ENCODE assay signal across 21 cellular contexts in genomic region chr9:5561828-5562488, GRCh38. TPM values are rescaled to one million over a fixed set of nuclear protein-coding genes. Genes with fewer than 3 reads are reported as not detected.
"Had no signal": no experiment of that assay in that cellular context is flagged by ENCODE, and none has a peak within 500 bp of the region (broad histone marks: within the 10 kb centered on the region; RNA-seq: fewer than 3 reads in every experiment).

No MANE protein-coding gene starts in this region.

- H3K4me3 ChIP-seq: left ventricle myocardium inferior, lower lobe of right lung, pancreas, stomach, transverse colon had no signal

- H3K9me3 Mint-ChIP-seq: memory B cell, nephron had no signal

- H3K36me3 ChIP-seq: lower lobe of right lung, pancreas, stomach, thoracic aorta, transverse colon had no signal

- ATAC-seq: left cardiac atrium, lower lobe of right lung, pancreas, right cardiac atrium had no signal

- FAIRE-seq: kidney, pancreas, small intestine had no signal

- H3K27ac ChIP-seq: foreskin keratinocyte, left ventricle myocardium inferior, lower lobe of right lung, pancreas, stomach, transverse colon had no signal

- H3K4me1 ChIP-seq: pancreas had no signal

- H3K27ac Mint-ChIP-seq: memory B cell, progenitor cell of endocrine pancreas had no signal

- H3K27me3 Mint-ChIP-seq: memory B cell, progenitor cell of endocrine pancreas had no signal

- H3K27me3 ChIP-seq: foreskin keratinocyte, pancreas, stomach, transverse colon had no signal

- H3K9me3 ChIP-seq: lower lobe of right lung, pancreas, stomach, thoracic aorta, transverse colon had no signal

- H3K4me3 Mint-ChIP-seq: memory B cell, nephron had no signal

- DNase-seq: dermis blood vessel endothelial cell; erythroblast; kidney; left cardiac atrium; left ventricle myocardium inferior; lower lobe of right lung; midbrain; occipital lobe; pancreas; right cardiac atrium; small intestine; stimulated activated CD4-positive, alpha-beta T cell treated with anti-CD3 and anti-CD28 coated beads, Interleukin-12 subunit alpha, Interleukin-12 subunit beta, amount 100 ng/mL, for 4 hours; stimulated activated naive CD4-positive, alpha-beta T cell; stomach; substantia nigra; transverse colon had no signal

RNA-seq across cellular contexts. Expression of gene PDCD1LG2, which starts 51.6 kb away (rescaled TPM):
- total RNA-seq: progenitor cell of endocrine pancreas had no signal
